In the genomic region with DNA sequence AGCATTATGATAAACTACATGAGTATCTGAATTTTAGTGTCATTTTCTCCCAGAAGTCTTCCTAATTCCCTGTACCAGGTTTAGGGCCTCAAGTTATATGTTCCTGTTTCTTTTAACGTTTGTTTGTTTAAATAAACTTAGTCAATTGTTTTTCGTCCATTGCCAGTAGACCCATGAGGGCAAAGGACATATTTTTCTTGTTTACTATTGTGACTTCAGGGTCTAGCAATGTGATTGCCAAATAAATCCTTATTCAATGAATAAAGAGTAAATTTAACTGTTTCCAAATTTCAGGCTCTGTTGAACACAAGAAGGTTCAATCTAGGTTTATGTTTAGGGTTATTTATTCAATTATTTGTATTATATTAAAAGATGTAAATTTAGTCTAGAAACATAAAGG, we compare ENCODE assay signal across 11 cellular contexts.
"Had no signal": no experiment of that assay in that cellular context is flagged by ENCODE, and none has a peak within 500 bp of the region (broad histone marks: within the 10 kb centered on the region; RNA-seq: fewer than 3 reads in every experiment).

No MANE protein-coding gene starts in this region.

- H3K9ac ChIP-seq: GM23248 had no signal

- H2AFZ ChIP-seq: GM23248, GM23338 had no signal

- H3K4me1 ChIP-seq: HAP-1 had no signal

- H3K27ac ChIP-seq: GM23248 had no signal

- H3K36me3 ChIP-seq: HAP-1 had no signal

- DNase-seq: GM23248, GOT3, H7, H9, HCEC 1CT, HFFc6 had no signal

- ATAC-seq: GM23338, HCT116 had no signal

- H3K9me3 ChIP-seq: HAP-1 had no signal

- FAIRE-seq: H1, H54 had no signal

- H3K4me2 ChIP-seq: GM23338 had no signal

- H3K4me3 ChIP-seq: GM23248, GM23338, HAP-1 had no signal
